In the genomic region with DNA sequence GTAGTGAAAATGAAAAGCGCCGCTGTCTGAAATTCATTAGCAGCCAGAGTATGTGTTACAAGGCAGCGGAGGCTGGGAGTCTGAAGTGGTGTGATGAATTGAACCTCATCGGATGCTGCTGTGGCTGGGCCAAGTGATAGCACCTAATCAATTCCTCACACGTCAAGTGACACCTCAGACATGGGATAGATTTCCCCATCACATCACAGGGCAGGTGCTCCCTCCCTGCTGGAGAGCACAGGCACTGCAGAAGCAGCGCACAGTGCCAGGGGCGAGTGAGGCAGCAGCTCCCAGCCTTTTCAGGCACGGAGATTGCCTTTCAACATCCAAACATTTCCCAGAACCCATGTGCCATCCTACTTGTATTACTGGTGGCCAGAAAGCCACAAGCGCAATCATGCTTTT, we compare ENCODE assay signal across 10 cellular contexts.
DNase-seq lines count a peak whose midpoint lies in the region; ATAC-seq and TF ChIP-seq lines count a peak whose summit lies in the region.
"Had no signal": no experiment of that assay in that cellular context is flagged by ENCODE, and none has a peak within 500 bp of the region (broad histone marks: within the 10 kb centered on the region; RNA-seq: fewer than 3 reads in every experiment).

No MANE protein-coding gene starts in this region.

- no peaks in the 10 kb centered on the region for H3K27me3 ChIP-seq in tibial artery
- H3K27me3 ChIP-seq: BLaER1 had no signal

- no peaks in the 10 kb centered on the region for H3K9me3 ChIP-seq in HEK293 (ENCODE audit: control insufficient read depth, insufficient read depth, low read depth, low read length)
- H3K9me3 ChIP-seq in tibial artery: no peaks in the 10 kb centered on the region
- H3K9me3 ChIP-seq: BLaER1 had no signal

- H3K4me3 ChIP-seq in HEK293 (ENCODE audit: low read depth, low read length) (no peak overlapping the region), astrocyte of the cerebellum (ENCODE audit: low read depth, low read length) (no peak overlapping the region), tibial artery (no peak overlapping the region)
- H3K4me3 ChIP-seq: BLaER1 had no signal

- ATAC-seq in GM18502 (IDR thresholded peaks at IDR 0.05; ENCODE audit: poor library complexity, unreplicated experiment): no peak

- H3K27ac ChIP-seq in HEK293 (ENCODE audit: extremely low read depth, low read depth, low read length) (no peak overlapping the region), tibial artery (no peak overlapping the region)
- H3K27ac ChIP-seq: BLaER1 had no signal

- POLR2A ChIA-PET in HEK293 (lab: Yijun Ruan, JAX): interaction anchor here (0.6 to 1.2 kb wide), 2 partner anchors 10 to 179 kb away, joined by 3 to 7 read pairs; no protein-coding TSS in a partner anchor

- in situ Hi-C loops in astrocyte of the cerebellum (cut with HindIII; ENCODE audit: low sequenced_read_pairs): no loop called here

- DNase-seq in 8988T (peak; percentile 66), astrocyte of the cerebellum (ENCODE audit: low read depth) (no peak), iPS-NIHi11 (ENCODE audit: low spot score) (peak; percentile 77), tibial artery (no peak), SW480 (ENCODE audit: low spot score) (no peak)
- DNase-seq in activated naive CD4-positive, alpha-beta T cell treated with Interleukin-2 at 50 U/mL for 16 hours: no peak
- DNase-seq: NCI-H146 had no signal

- intact Hi-C loops in tibial artery (cut with DNase I; ENCODE audit: low total_unique reads): no loop called here

- no peaks in the 10 kb centered on the region for H3K4me1 ChIP-seq in HEK293 (ENCODE audit: control insufficient read depth, insufficient read depth, low read length)
- H3K4me1 ChIP-seq in tibial artery: no peaks in the 10 kb centered on the region

- CTCF ChIA-PET in HEK293 (lab: Yijun Ruan, JAX): interaction anchor here (0.5 to 2.2 kb wide), 6 partner anchors 9 to 370 kb away, joined by 3 to 7 read pairs (median 4); no protein-coding TSS in a partner anchor

- H3K36me3 ChIP-seq in HEK293 (ENCODE audit: control insufficient read depth in 2 of 2, insufficient read depth in 1 of 2, low read length in 2 of 2): peaks cover 0 to 21% of the 10 kb centered on the region in 2 experiments; a peak in 1 of 3 replicates
- peaks cover 0 to 55% (median 14%) of the 10 kb centered on the region in 3 donors for H3K36me3 ChIP-seq in tibial artery

- TF ChIP-seq CTCF in HEK293 (tag by site-specific recombination; IDR thresholded peaks at IDR 0.05) (0 out of 2 replicates have a peak, but pooled peaks have one; percentile 20), astrocyte of the cerebellum (IDR thresholded peaks at IDR 0.05; ENCODE audit: low read depth, low read length, missing control alignments) (peak; percentile 39), tibial artery (IDR thresholded peaks at IDR 0.05) (no peak)

TF ChIP-seq in HEK293, 187 proteins besides CTCF, POLR2A, EP300 and RAD21 (continues in another document):
- no peak for TF ChIP-seq HOXA7 (CRISPR knock-in tag; IDR thresholded peaks at IDR 0.05; ENCODE audit: borderline replicate concordance)
- TF ChIP-seq ZNF280D (tag by site-specific recombination; IDR thresholded peaks at IDR 0.05): no peak
- no peak for TF ChIP-seq ZNF76 (tag by site-specific recombination; IDR thresholded peaks at IDR 0.05; ENCODE audit: borderline replicate concordance, low read depth)
- no peak for TF ChIP-seq ZNF335 (tag by site-specific recombination; conservative IDR thresholded peaks at IDR 0.05)
- no peak for TF ChIP-seq ZNF639 (tag by site-specific recombination; IDR thresholded peaks at IDR 0.05)
- no peak for TF ChIP-seq ZNF555 (tag by site-specific recombination; conservative IDR thresholded peaks at IDR 0.05)
- TF ChIP-seq MYNN (tag by site-specific recombination; IDR thresholded peaks at IDR 0.05; ENCODE audit: borderline replicate concordance): no peak
- no peak for TF ChIP-seq ZNF776 (tag by site-specific recombination; IDR thresholded peaks at IDR 0.05; ENCODE audit: borderline replicate concordance)
- TF ChIP-seq ZNF549 (tag by site-specific recombination; IDR thresholded peaks at IDR 0.05): no peak
- TF ChIP-seq ZBTB11 (tag by site-specific recombination; conservative IDR thresholded peaks at IDR 0.05; ENCODE audit: low read depth): no peak
- TF ChIP-seq, protein P1, sequence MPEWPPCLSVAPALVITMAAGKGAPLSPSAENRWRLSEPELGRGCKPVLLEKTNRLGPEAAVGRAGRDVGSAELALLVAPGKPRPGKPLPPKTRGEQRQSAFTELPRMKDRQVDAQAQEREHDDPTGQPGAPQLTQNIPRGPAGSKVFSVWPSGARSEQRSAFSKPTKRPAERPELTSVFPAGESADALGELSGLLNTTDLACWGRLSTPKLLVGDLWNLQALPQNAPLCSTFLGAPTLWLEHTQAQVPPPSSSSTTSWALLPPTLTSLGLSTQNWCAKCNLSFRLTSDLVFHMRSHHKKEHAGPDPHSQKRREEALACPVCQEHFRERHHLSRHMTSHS (tag by site-specific recombination; IDR thresholded peaks at IDR 0.05): no peak
- TF ChIP-seq ZNF394 (tag by site-specific recombination; IDR thresholded peaks at IDR 0.05; ENCODE audit: borderline replicate concordance): no peak
- TF ChIP-seq KLF17 (tag by site-specific recombination; IDR thresholded peaks at IDR 0.05): no peak
- no peak for TF ChIP-seq KLF9 (tag by site-specific recombination; IDR thresholded peaks at IDR 0.05; ENCODE audit: low read depth)
- TF ChIP-seq ZNF701 (tag by site-specific recombination; IDR thresholded peaks at IDR 0.05): no peak
- no peak for TF ChIP-seq ZNF785 (tag by site-specific recombination; IDR thresholded peaks at IDR 0.05)
- TF ChIP-seq TCF7L2 (IDR thresholded peaks at IDR 0.05; ENCODE audit: borderline replicate concordance, low read depth, low read length): no peak

Comparison
In these comparisons a context has a peak if more than half of its experiments do, and no peak if none do; other contexts are left out.
1. DNase-seq: peak in 8988T (single experiment) and iPS-NIHi11 (single experiment); none in astrocyte of the cerebellum (single experiment), tibial artery (0 of 2), activated naive CD4-positive, alpha-beta T cell treated with Interleukin-2 at 50 U/mL for 16 hours (single experiment) and SW480 (single experiment).
2. CTCF ChIP-seq: peak in HEK293 (single experiment) and astrocyte of the cerebellum (single experiment); none in tibial artery (0 of 2).